In genomic region chr17:44864831-44865230, GRCh38 we compare ENCODE assay signal across 24 cellular contexts. TPM values are rescaled to one million over a fixed set of nuclear protein-coding genes. Genes with fewer than 3 reads are reported as not detected.
DNase-seq lines count a peak whose midpoint lies in the region; ATAC-seq and TF ChIP-seq lines count a peak whose summit lies in the region.
"Had no signal": no experiment of that assay in that cellular context is flagged by ENCODE, and none has a peak within 500 bp of the region (broad histone marks: within the 10 kb centered on the region; RNA-seq: fewer than 3 reads in every experiment).

No MANE protein-coding gene starts in this region.

- CTCF ChIA-PET in activated CD8-positive, alpha-beta T cell treated with anti-CD3 and anti-CD28 coated beads for 36 hours (lab: Charles Lee): interaction anchor here (0.7 to 10.7 kb wide), 15 partner anchors 8 to 544 kb away, joined by 3 to 205 read pairs (median 4); no protein-coding TSS in a partner anchor

- no peak overlapping the region for H3K4me3 Mint-ChIP-seq in activated T-cell treated with anti-CD3 and anti-CD28 coated beads, Interleukin-2, amount 50 U/mL, for 72 hours
- H3K4me3 Mint-ChIP-seq in activated CD8-positive, alpha-beta T cell treated with anti-CD3 and anti-CD28 coated beads for 36 hours: no peak overlapping the region
- H3K4me3 Mint-ChIP-seq in activated CD4-positive, alpha-beta T cell treated with anti-CD3 and anti-CD28 coated beads, Interleukin-2, amount 10 ng/mL, durations not matched to agents 24 days and 14 days: no peak overlapping the region
- H3K4me3 Mint-ChIP-seq: activated naive CD8-positive, alpha-beta T cell treated with anti-CD3 and anti-CD28 coated beads for 36 hours; CD4-positive, CD25-positive, alpha-beta regulatory T cell; naive thymus-derived CD8-positive, alpha-beta T cell; stimulated activated effector memory CD8-positive, alpha-beta T cell treated with anti-CD3 and anti-CD28 coated beads, Interleukin-12 subunit alpha, Interleukin-12 subunit beta, amount 100 ng/mL, for 72 hours; T-cell; WTC11 had no signal

- no peak overlapping the region for H3K4me3 ChIP-seq in transverse colon
- H3K4me3 ChIP-seq: ascending aorta, K562, lower lobe of right lung, Peyer's patch, prostate gland, upper lobe of left lung had no signal

- no peaks in the 10 kb centered on the region for H3K27me3 ChIP-seq in transverse colon
- H3K27me3 ChIP-seq: ascending aorta, Peyer's patch, upper lobe of left lung had no signal

- peak; percentile 21 to 24 for ATAC-seq in activated T-cell treated with anti-CD3 and anti-CD28 coated beads, Interleukin-2, amount 50 U/mL, for 72 hours (replicated peaks in 1 of 2)
- ATAC-seq in activated CD8-positive, alpha-beta T cell treated with anti-CD3 and anti-CD28 coated beads for 36 hours: peak; percentile 24
- peak; percentile 15 for ATAC-seq in left lobe of liver

- intact Hi-C loops in activated CD8-positive, alpha-beta T cell treated with anti-CD3 and anti-CD28 coated beads for 36 hours (cut with micrococcal nuclease): no loop called here
- intact Hi-C loops in transverse colon (cut with DNase I; ENCODE audit: low total_unique reads): loop anchor here (5.0 kb wide), 1 partner anchor 83 kb away; no protein-coding TSS in a partner anchor
- intact Hi-C loops in activated CD4-positive, alpha-beta T cell treated with anti-CD3 and anti-CD28 coated beads, Interleukin-2, amount 10 ng/mL, durations not matched to agents 24 days and 14 days (cut with micrococcal nuclease): loop anchor here (1.0 kb wide), 2 partner anchors 86 to 90 kb away; no protein-coding TSS in a partner anchor

- TF ChIP-seq POLR2A in transverse colon (IDR thresholded peaks at IDR 0.05): no peak

- 73 to 90% methylated on average over 2 to 10 of the region's 10 CpGs for WGBS in transverse colon (ENCODE audit: low coverage in 1 of 2), 2 donors

- H3K9me3 ChIP-seq in transverse colon: no peaks in the 10 kb centered on the region
- H3K9me3 ChIP-seq: ascending aorta, lower lobe of right lung, Peyer's patch, prostate gland, upper lobe of left lung had no signal

- no peaks in the 10 kb centered on the region for H3K4me1 Mint-ChIP-seq in activated T-cell treated with anti-CD3 and anti-CD28 coated beads, Interleukin-2, amount 50 U/mL, for 72 hours (ENCODE audit: low read depth)
- H3K4me1 Mint-ChIP-seq in activated CD8-positive, alpha-beta T cell treated with anti-CD3 and anti-CD28 coated beads for 36 hours (ENCODE audit: low read depth): no peaks in the 10 kb centered on the region
- H3K4me1 Mint-ChIP-seq in activated CD4-positive, alpha-beta T cell treated with anti-CD3 and anti-CD28 coated beads, Interleukin-2, amount 10 ng/mL, durations not matched to agents 24 days and 14 days: no peaks in the 10 kb centered on the region
- H3K4me1 Mint-ChIP-seq: activated naive CD8-positive, alpha-beta T cell treated with anti-CD3 and anti-CD28 coated beads for 36 hours; stimulated activated effector memory CD8-positive, alpha-beta T cell treated with anti-CD3 and anti-CD28 coated beads, Interleukin-12 subunit alpha, Interleukin-12 subunit beta, amount 100 ng/mL, for 72 hours; T-cell; WTC11 had no signal

- H3K27ac Mint-ChIP-seq in activated T-cell treated with anti-CD3 and anti-CD28 coated beads, Interleukin-2, amount 50 U/mL, for 72 hours: no peak overlapping the region
- no peak overlapping the region for H3K27ac Mint-ChIP-seq in activated CD8-positive, alpha-beta T cell treated with anti-CD3 and anti-CD28 coated beads for 36 hours
- no peak overlapping the region for H3K27ac Mint-ChIP-seq in activated CD4-positive, alpha-beta T cell treated with anti-CD3 and anti-CD28 coated beads, Interleukin-2, amount 10 ng/mL, durations not matched to agents 24 days and 14 days
- H3K27ac Mint-ChIP-seq: activated naive CD8-positive, alpha-beta T cell treated with anti-CD3 and anti-CD28 coated beads for 36 hours; CD4-positive, CD25-positive, alpha-beta regulatory T cell; stimulated activated effector memory CD8-positive, alpha-beta T cell treated with anti-CD3 and anti-CD28 coated beads, Interleukin-12 subunit alpha, Interleukin-12 subunit beta, amount 100 ng/mL, for 72 hours; T-cell; WTC11 had no signal

- H3K36me3 ChIP-seq in transverse colon: peaks cover 0 to 24% (median 9%) of the 10 kb centered on the region in 4 donors

- H3K27me3 Mint-ChIP-seq in activated T-cell treated with anti-CD3 and anti-CD28 coated beads, Interleukin-2, amount 50 U/mL, for 72 hours (ENCODE audit: low read depth): no peaks in the 10 kb centered on the region
- H3K27me3 Mint-ChIP-seq in activated CD8-positive, alpha-beta T cell treated with anti-CD3 and anti-CD28 coated beads for 36 hours: no peaks in the 10 kb centered on the region
- H3K27me3 Mint-ChIP-seq in activated CD4-positive, alpha-beta T cell treated with anti-CD3 and anti-CD28 coated beads, Interleukin-2, amount 10 ng/mL, durations not matched to agents 24 days and 14 days: no peaks in the 10 kb centered on the region
- H3K27me3 Mint-ChIP-seq: activated naive CD8-positive, alpha-beta T cell treated with anti-CD3 and anti-CD28 coated beads for 36 hours; CD4-positive, CD25-positive, alpha-beta regulatory T cell; naive thymus-derived CD8-positive, alpha-beta T cell; T-cell had no signal

- TF ChIP-seq EP300 in transverse colon (IDR thresholded peaks at IDR 0.05; ENCODE audit: low read depth): no peak

- in situ Hi-C loops in transverse colon (cut with MboI; ENCODE audit: low pct_ligation_motif_present in 1 of 4, low pct_unique_long_range_greater_than_20kb in 1 of 4, low sequenced_read_pairs in 3 of 4): loop anchor here (5.0 to 10.0 kb wide), 2 partner anchors 80 to 83 kb away; no protein-coding TSS in a partner anchor

- POLR2A ChIA-PET in activated CD8-positive, alpha-beta T cell treated with anti-CD3 and anti-CD28 coated beads for 36 hours (lab: Charles Lee): interaction anchor here (0.6 to 2.6 kb wide), 9 partner anchors 13 to 177 kb away, joined by 3 to 10 read pairs (median 3); partner anchors contain the start of genes EFTUD2 and HIGD1B

- H3K9me3 Mint-ChIP-seq in activated T-cell treated with anti-CD3 and anti-CD28 coated beads, Interleukin-2, amount 50 U/mL, for 72 hours: no peaks in the 10 kb centered on the region
- H3K9me3 Mint-ChIP-seq in activated CD8-positive, alpha-beta T cell treated with anti-CD3 and anti-CD28 coated beads for 36 hours: no peaks in the 10 kb centered on the region
- H3K9me3 Mint-ChIP-seq in activated CD4-positive, alpha-beta T cell treated with anti-CD3 and anti-CD28 coated beads, Interleukin-2, amount 10 ng/mL, durations not matched to agents 24 days and 14 days: no peaks in the 10 kb centered on the region
- H3K9me3 Mint-ChIP-seq: activated naive CD8-positive, alpha-beta T cell treated with anti-CD3 and anti-CD28 coated beads for 36 hours; CD4-positive, CD25-positive, alpha-beta regulatory T cell; naive thymus-derived CD8-positive, alpha-beta T cell; stimulated activated effector memory CD8-positive, alpha-beta T cell treated with anti-CD3 and anti-CD28 coated beads, Interleukin-12 subunit alpha, Interleukin-12 subunit beta, amount 100 ng/mL, for 72 hours; T-cell; WTC11 had no signal

- H3K36me3 Mint-ChIP-seq in activated T-cell treated with anti-CD3 and anti-CD28 coated beads, Interleukin-2, amount 50 U/mL, for 72 hours (ENCODE audit: insufficient read depth in 2 of 2): peaks cover 3 to 18% of the 10 kb centered on the region in 2 donors
- H3K36me3 Mint-ChIP-seq in activated CD8-positive, alpha-beta T cell treated with anti-CD3 and anti-CD28 coated beads for 36 hours (ENCODE audit: low read depth): peaks cover 44% of the 10 kb centered on the region
- H3K36me3 Mint-ChIP-seq in activated CD4-positive, alpha-beta T cell treated with anti-CD3 and anti-CD28 coated beads, Interleukin-2, amount 10 ng/mL, durations not matched to agents 24 days and 14 days (ENCODE audit: low read depth): peaks cover 59% of the 10 kb centered on the region

- peak overlapping the region; percentile 8 to 81 (median 72) for H3K27ac ChIP-seq in transverse colon
- H3K27ac ChIP-seq: ascending aorta, epithelial cell of prostate, lower lobe of right lung, Peyer's patch, upper lobe of left lung had no signal

- TF ChIP-seq CTCF in activated CD8-positive, alpha-beta T cell treated with anti-CD3 and anti-CD28 coated beads for 36 hours (IDR thresholded peaks at IDR 0.05): no peak
- no peak for TF ChIP-seq CTCF in transverse colon (IDR thresholded peaks at IDR 0.05)

- peaks cover 0 to 5% (median 4%) of the 10 kb centered on the region in 4 donors for H3K4me1 ChIP-seq in transverse colon
- H3K4me1 ChIP-seq: ascending aorta, lower lobe of right lung, Peyer's patch, prostate gland, upper lobe of left lung had no signal

- DNase-seq in activated T-cell treated with anti-CD3 and anti-CD28 coated beads, Interleukin-2, amount 50 U/mL, for 72 hours: no peak
- no peak for DNase-seq in activated T-cell treated with anti-CD3 and anti-CD28 coated beads for 4 hours
- DNase-seq in activated CD8-positive, alpha-beta T cell treated with anti-CD3 and anti-CD28 coated beads for 36 hours: no peak
- DNase-seq in left lobe of liver (ENCODE audit: low spot score): no peak
- no peak for DNase-seq in transverse colon
- DNase-seq in COLO829 (ENCODE audit: low spot score): no peak
- DNase-seq in NCI-H446 (lab: John Stamatoyannopoulos, UW): no peak
- no peak for DNase-seq in activated CD4-positive, alpha-beta T cell treated with anti-CD3 and anti-CD28 coated beads, Interleukin-2, amount 10 ng/mL, durations not matched to agents 24 days and 14 days
- DNase-seq: cortex of kidney had no signal

RNA-seq across cellular contexts. Expression of gene HIGD1B, which starts 17.1 kb away (rescaled TPM):
- not detected for total RNA-seq in activated T-cell treated with anti-CD3 and anti-CD28 coated beads, Interleukin-2, amount 50 U/mL, for 72 hours
- total RNA-seq in activated CD8-positive, alpha-beta T cell treated with anti-CD3 and anti-CD28 coated beads for 36 hours: not detected
- not detected for total RNA-seq in left lobe of liver
- total RNA-seq in transverse colon: under 1 TPM in 1 of 4 donors, not detected in 3; 0.96 TPM
- total RNA-seq in activated CD4-positive, alpha-beta T cell treated with anti-CD3 and anti-CD28 coated beads, Interleukin-2, amount 10 ng/mL, durations not matched to agents 24 days and 14 days: not detected in 2 replicates
- total RNA-seq: A172; activated naive CD8-positive, alpha-beta T cell treated with anti-CD3 and anti-CD28 coated beads for 36 hours; ascending aorta; CD4-positive, CD25-positive, alpha-beta regulatory T cell; K562; M059J; naive thymus-derived CD8-positive, alpha-beta T cell; Peyer's patch; prostate gland; T-cell; WTC11 had no signal

RNA-seq across cellular contexts. Expression of gene EFTUD2, which starts 34.4 kb away (rescaled TPM):
- total RNA-seq in activated T-cell treated with anti-CD3 and anti-CD28 coated beads, Interleukin-2, amount 50 U/mL, for 72 hours: 100 to 1,000 TPM; 123 to 132 TPM
- 100 to 1,000 TPM; 207 to 208 TPM for total RNA-seq in activated CD8-positive, alpha-beta T cell treated with anti-CD3 and anti-CD28 coated beads for 36 hours
- total RNA-seq in left lobe of liver (33.8 TPM), transverse colon (100 to 1,000 TPM in 1 of 4 donors, 10 to 100 TPM in 3; 37.4 to 136 (median 65.4) TPM)
- 244 and 262 TPM in 2 replicates for total RNA-seq in activated CD4-positive, alpha-beta T cell treated with anti-CD3 and anti-CD28 coated beads, Interleukin-2, amount 10 ng/mL, durations not matched to agents 24 days and 14 days

RNA-seq across cellular contexts. Expression of gene GJC1, which starts 34.7 kb away (rescaled TPM):
- 1 to 10 TPM; 2.3 to 4.7 TPM for total RNA-seq in activated T-cell treated with anti-CD3 and anti-CD28 coated beads, Interleukin-2, amount 50 U/mL, for 72 hours
- 1 to 10 TPM; 5.6 TPM for total RNA-seq in activated CD8-positive, alpha-beta T cell treated with anti-CD3 and anti-CD28 coated beads for 36 hours
- total RNA-seq in left lobe of liver (0.53 TPM), transverse colon (10 to 100 TPM; 12.0 to 18.7 (median 14.7) TPM)
- total RNA-seq in activated CD4-positive, alpha-beta T cell treated with anti-CD3 and anti-CD28 coated beads, Interleukin-2, amount 10 ng/mL, durations not matched to agents 24 days and 14 days: 6.1 and 7.5 TPM in 2 replicates
- total RNA-seq: CD4-positive, CD25-positive, alpha-beta regulatory T cell; naive thymus-derived CD8-positive, alpha-beta T cell had no signal

RNA-seq across cellular contexts. Expression of gene GFAP, which starts 50.5 kb away (rescaled TPM):
- not detected for total RNA-seq in activated T-cell treated with anti-CD3 and anti-CD28 coated beads, Interleukin-2, amount 50 U/mL, for 72 hours
- not detected for total RNA-seq in activated CD8-positive, alpha-beta T cell treated with anti-CD3 and anti-CD28 coated beads for 36 hours
- total RNA-seq in left lobe of liver: 0.23 TPM
- under 1 TPM in 1 of 4 donors, not detected in 3; 0.68 TPM for total RNA-seq in transverse colon
- total RNA-seq in activated CD4-positive, alpha-beta T cell treated with anti-CD3 and anti-CD28 coated beads, Interleukin-2, amount 10 ng/mL, durations not matched to agents 24 days and 14 days: not detected in 2 replicates
- total RNA-seq: A172; activated naive CD8-positive, alpha-beta T cell treated with anti-CD3 and anti-CD28 coated beads for 36 hours; CD4-positive, CD25-positive, alpha-beta regulatory T cell; lower lobe of right lung; M059J; naive thymus-derived CD8-positive, alpha-beta T cell; Peyer's patch; T-cell; upper lobe of left lung had no signal
